ENCODE assay signal across 17 cellular contexts in genomic region chr17:16281351-16281750, GRCh38.
DNase-seq lines count a peak whose midpoint lies in the region; ATAC-seq and TF ChIP-seq lines count a peak whose summit lies in the region.
"Had no signal": no experiment of that assay in that cellular context is flagged by ENCODE, and none has a peak within 500 bp of the region (broad histone marks: within the 10 kb centered on the region; RNA-seq: fewer than 3 reads in every experiment).

No MANE protein-coding gene starts in this region.

- 22 to 24% methylated on average over 2 of the region's 2 CpGs for WGBS in GM23248 (ENCODE audit: low coverage in 1 of 2, low lambda C conversion rate in 2 of 2, missing lambda C conversion rate in 2 of 2), 2 experiments
- WGBS in SK-N-SH (ENCODE audit: low lambda C conversion rate) = 45% methylated on average over 2 of the region's 2 CpGs

- no peak overlapping the region for H3K4me3 ChIP-seq in GM23248
- H3K4me3 ChIP-seq in SK-N-SH (ENCODE audit: low read depth in 2 of 2, low read length in 1 of 2) = no peak overlapping the region
- H3K4me3 ChIP-seq in skeletal muscle cell (ENCODE audit: low read depth, low read length) = no peak overlapping the region
- H3K4me3 ChIP-seq: heart right ventricle had no signal

- H3K4me1 ChIP-seq in GM23248 (ENCODE audit: insufficient read depth) (peaks cover 45% of the 10 kb centered on the region), SK-N-SH (ENCODE audit: control insufficient read depth in 1 of 2, insufficient read depth in 2 of 2, low read depth in 1 of 2, low read length in 1 of 2) (peaks cover 3 to 35% of the 10 kb centered on the region in 2 experiments; a peak in 3 of 4 replicates)

- H3K9me2 ChIP-seq in GM23248 (ENCODE audit: insufficient read depth) (no peaks in the 10 kb centered on the region), SK-N-SH (no peaks in the 10 kb centered on the region)

- TF ChIP-seq RAD21 in SK-N-SH (IDR thresholded peaks at IDR 0.05; ENCODE audit: low read length) = no peak

- TF ChIP-seq POLR2A in GM18505 (IDR thresholded peaks at IDR 0.05; ENCODE audit: borderline replicate concordance, extremely low read depth, insufficient read depth, insufficient read length) = no peak

- CTCF ChIA-PET in SK-N-SH (lab: Yijun Ruan, JAX) = interaction anchor here (0.7 to 1.1 kb wide), 2 partner anchors 23 to 61 kb away, joined by 3 to 4 read pairs; no protein-coding TSS in a partner anchor

- H3K4me2 ChIP-seq in GM23248 (ENCODE audit: unreplicated experiment) (peak overlapping the region; percentile 35), SK-N-SH (peak overlapping the region; percentile 58)

- peak in 1 of 2 experiments; percentile 61; a peak in 1 of 4 replicates for TF ChIP-seq EP300 in SK-N-SH (IDR thresholded peaks at IDR 0.05; ENCODE audit: borderline replicate concordance in 1 of 2, low read depth in 1 of 2, low read length in 1 of 2)

- H4K20me1 ChIP-seq in GM23248 (ENCODE audit: insufficient read depth) (no peaks in the 10 kb centered on the region), SK-N-SH (ENCODE audit: insufficient read depth) (no peaks in the 10 kb centered on the region)

- H3K27me3 ChIP-seq in GM23248 (replicated peaks; ENCODE audit: insufficient read depth) (no peaks in the 10 kb centered on the region), SK-N-SH (ENCODE audit: insufficient read depth) (no peaks in the 10 kb centered on the region)
- H3K27me3 ChIP-seq: heart right ventricle had no signal

- POLR2A ChIA-PET in SK-N-SH (lab: Yijun Ruan, JAX) = no interaction called here

- H3K9me3 ChIP-seq in GM23248 (ENCODE audit: low read depth) (no peaks in the 10 kb centered on the region), SK-N-SH (peaks cover 12% of the 10 kb centered on the region; the same call in 1 of the 2 replicates)

- H3K36me3 ChIP-seq in GM23248 (ENCODE audit: low read depth) = no peaks in the 10 kb centered on the region
- H3K36me3 ChIP-seq in SK-N-SH (replicated peaks in 1 of 2; ENCODE audit: control insufficient read depth in 1 of 2, insufficient read depth in 2 of 2, low read length in 1 of 2) = peaks cover 0 to 24% of the 10 kb centered on the region in 2 experiments

- H2AFZ ChIP-seq in GM23248 (no peak overlapping the region), SK-N-SH (ENCODE audit: low read depth) (no peak overlapping the region)

- DNase-seq in GM23248 (peak; percentile 57), SK-N-SH (no peak), fibroblast of gingiva (ENCODE audit: low read depth) (peak; percentile 48), skeletal muscle cell (ENCODE audit: low read depth) (peak; percentile 35), SKM-1 (lab: John Stamatoyannopoulos, UW; ENCODE audit: unreplicated experiment) (no peak), NCI-H146 (lab: John Stamatoyannopoulos, UW) (no peak)
- DNase-seq: activated CD4-positive, alpha-beta T cell treated with anti-CD3 and anti-CD28 coated beads for 1 hour; activated gamma-delta T cell treated with Interleukin-2 at 50 U/mL for 16 hours; aorta; CD4-positive, CD25-positive, alpha-beta regulatory T cell; DMS79; heart right ventricle; NCI-H1930; NCI-H510A; SHP77 had no signal

- no peak overlapping the region for H3K9ac ChIP-seq in GM23248
- H3K9ac ChIP-seq in SK-N-SH = no peak overlapping the region

- no peak overlapping the region for H3K27ac ChIP-seq in GM23248
- H3K27ac ChIP-seq in SK-N-SH (ENCODE audit: low read depth in 2 of 2, low read length in 1 of 2) = peak overlapping the region in 1 of 2 experiments; percentile 100; a peak in 3 of 4 replicates
- H3K27ac ChIP-seq: heart right ventricle had no signal

- H3F3A ChIP-seq in GM23248 (ENCODE audit: insufficient read depth) (peaks cover 43% of the 10 kb centered on the region), SK-N-SH (replicated peaks; ENCODE audit: insufficient read depth) (peaks cover 46% of the 10 kb centered on the region)

- H3K79me2 ChIP-seq in GM23248 (ENCODE audit: insufficient read depth) = no peaks in the 10 kb centered on the region
- 0 out of 2 replicates have a peak, but pooled peaks cover 5% of the 10 kb centered on the region for H3K79me2 ChIP-seq in SK-N-SH (ENCODE audit: insufficient read depth)

- ATAC-seq in GM18505 (IDR thresholded peaks at IDR 0.05; ENCODE audit: unreplicated experiment) = no peak
- ATAC-seq in HG02973 (IDR thresholded peaks at IDR 0.05; ENCODE audit: unreplicated experiment) = no peak
- ATAC-seq: heart right ventricle had no signal

- TF ChIP-seq CTCF in SK-N-SH (IDR thresholded peaks at IDR 0.05) = no peak

- in situ Hi-C loops in GM23248 (cut with MboI) = no loop called here

TF ChIP-seq in SK-N-SH, 30 proteins besides CTCF, POLR2A, EP300 and RAD21 (continues in another document):
- TF ChIP-seq YY1 (IDR thresholded peaks at IDR 0.05; ENCODE audit: low read depth) = no peak
- no peak for TF ChIP-seq RFX5 (IDR thresholded peaks at IDR 0.05; ENCODE audit: low read length)
- peak; percentile 84 for TF ChIP-seq TCF12 (IDR thresholded peaks at IDR 0.05)
- no peak for TF ChIP-seq REST (IDR thresholded peaks at IDR 0.05; ENCODE audit: low read depth, low read length)
- 0 out of 2 replicates have a peak, but pooled peaks have one; percentile 20 for TF ChIP-seq FOSL2 (IDR thresholded peaks at IDR 0.05; ENCODE audit: borderline replicate concordance, low read depth)
- TF ChIP-seq RXRA (IDR thresholded peaks at IDR 0.05; ENCODE audit: borderline replicate concordance, low read depth) = peak; percentile 47; the same call in 1 of the 2 replicates
- TF ChIP-seq EZH2phosphoT487 (IDR thresholded peaks at IDR 0.05; ENCODE audit: borderline replicate concordance, low read depth) = no peak
- TF ChIP-seq GATA2 (CRISPR knock-in tag; IDR thresholded peaks at IDR 0.05) = no peak
- TF ChIP-seq FOXJ3 (CRISPR knock-in tag; IDR thresholded peaks at IDR 0.05) = no peak
- TF ChIP-seq FOXM1 (IDR thresholded peaks at IDR 0.05; ENCODE audit: low read depth) = no peak
- no peak for TF ChIP-seq IRF3 (IDR thresholded peaks at IDR 0.05; ENCODE audit: low read depth, low read length)
- TF ChIP-seq JUND (IDR thresholded peaks at IDR 0.05) = peak; percentile 55; the same call in 1 of the 2 replicates
- peak; percentile 68; the same call in 1 of the 2 replicates for TF ChIP-seq NFIC (IDR thresholded peaks at IDR 0.05; ENCODE audit: borderline replicate concordance)
- TF ChIP-seq MXI1 (IDR thresholded peaks at IDR 0.05; ENCODE audit: low read depth, low read length) = no peak
- no peak for TF ChIP-seq POLR2AphosphoS5 (IDR thresholded peaks at IDR 0.05; ENCODE audit: low read depth, low read length)
- TF ChIP-seq USF2 (IDR thresholded peaks at IDR 0.05; ENCODE audit: borderline replicate concordance, low read depth, low read length) = no peak
- no peak for TF ChIP-seq RCOR1 (IDR thresholded peaks at IDR 0.05; ENCODE audit: low read length)

Comparison
In these comparisons a context has a peak if more than half of its experiments do, and no peak if none do; other contexts are left out.
1. DNase-seq: peak in GM23248 (single experiment), fibroblast of gingiva (single experiment) and skeletal muscle cell (single experiment); none in SK-N-SH (single experiment), SKM-1 (single experiment) and NCI-H146 (single experiment).